ENCODE assay signal across 6 cellular contexts in genomic region chr9:93801581-93802284, GRCh38.
"Had no signal": no experiment of that assay in that cellular context is flagged by ENCODE, and none has a peak within 500 bp of the region (broad histone marks: within the 10 kb centered on the region; RNA-seq: fewer than 3 reads in every experiment).

No MANE protein-coding gene starts in this region.

- DNase-seq: GOT3, H7, HCEC 1CT, IMR-90, KBM-7 had no signal

- FAIRE-seq: HTR-8/SVneo had no signal
